1 cellular context compared by ENCODE assay signal in genomic region chr3:25380222-25380739, GRCh38.
TF ChIP-seq lines count a peak whose summit lies in the region.

No MANE protein-coding gene starts in this region.

TF ChIP-seq in H1, 55 proteins besides CTCF, POLR2A, EP300 and RAD21:
- TF ChIP-seq SIRT6 (IDR thresholded peaks at IDR 0.05; ENCODE audit: low read length) (no peak), SP1 (IDR thresholded peaks at IDR 0.05; ENCODE audit: low read depth, low read length) (no peak), KDM5A (IDR thresholded peaks at IDR 0.05; ENCODE audit: low read length) (no peak), NANOG (IDR thresholded peaks at IDR 0.05; ENCODE audit: insufficient read depth, low read depth, low read length, poor library complexity, severe bottlenecking) (no peak), SP4 (IDR thresholded peaks at IDR 0.05; ENCODE audit: low read length) (no peak), CEBPB (IDR thresholded peaks at IDR 0.05; ENCODE audit: low read depth, low read length) (peak; percentile 62; the same call in 1 of the 2 replicates), RBBP5 (IDR thresholded peaks at IDR 0.05; ENCODE audit: borderline replicate concordance, low read depth, low read length) (no peak), FOSL1 (IDR thresholded peaks at IDR 0.05; ENCODE audit: insufficient read depth, low read depth, low read length) (no peak)
